ENCODE assay signal across 8 cellular contexts in genomic region chr1:207823880-207824566, GRCh38.
DNase-seq lines count a peak whose midpoint lies in the region; ATAC-seq and TF ChIP-seq lines count a peak whose summit lies in the region.

No MANE protein-coding gene starts in this region.

- peak overlapping the region; percentile 77 for H3K4me3 Mint-ChIP-seq in activated CD8-positive, alpha-beta T cell treated with anti-CD3 and anti-CD28 coated beads for 36 hours

- H3K27ac Mint-ChIP-seq in activated CD8-positive, alpha-beta T cell treated with anti-CD3 and anti-CD28 coated beads for 36 hours = peak overlapping the region; percentile 92

- peaks cover 85% of the 10 kb centered on the region for H3K4me1 Mint-ChIP-seq in activated CD8-positive, alpha-beta T cell treated with anti-CD3 and anti-CD28 coated beads for 36 hours (ENCODE audit: low read depth)

- H3K36me3 ChIP-seq in lung (ENCODE audit: control insufficient read depth in 2 of 2, insufficient read depth in 2 of 2, low read length in 2 of 2) = peaks cover 0 to 5% of the 10 kb centered on the region in 2 donors

- H3K9me3 ChIP-seq in lung (ENCODE audit: control insufficient read depth in 2 of 2, insufficient read depth in 1 of 2, low read length in 1 of 2) = no peaks in the 10 kb centered on the region

- H3K4me3 ChIP-seq in dorsolateral prefrontal cortex (peak overlapping the region; percentile 48 to 99 (median 89)), lung (peak overlapping the region; percentile 76)

- WGBS in lung, 2 donors = 1 to 3% methylated on average over 9 of the region's 9 CpGs

- no peaks in the 10 kb centered on the region for H3K27me3 Mint-ChIP-seq in activated CD8-positive, alpha-beta T cell treated with anti-CD3 and anti-CD28 coated beads for 36 hours

- TF ChIP-seq CTCF in activated CD8-positive, alpha-beta T cell treated with anti-CD3 and anti-CD28 coated beads for 36 hours (IDR thresholded peaks at IDR 0.05) = peak; percentile 59
- TF ChIP-seq CTCF in dorsolateral prefrontal cortex (IDR thresholded peaks at IDR 0.05 in 54 of 56, conservative IDR thresholded peaks at IDR 0.05 in 2 of 56; ENCODE audit: low read depth in 1 of 56, partially characterized antibody in 56 of 56) = peak; percentile 14 to 81 (median 59)
- TF ChIP-seq CTCF in lung (IDR thresholded peaks at IDR 0.05; ENCODE audit: control extremely low read depth, extremely low read depth) = peak; percentile 65

- no peaks in the 10 kb centered on the region for H3K9me3 Mint-ChIP-seq in activated CD8-positive, alpha-beta T cell treated with anti-CD3 and anti-CD28 coated beads for 36 hours

- in situ Hi-C loops in Caki2 (cut with HindIII; ENCODE audit: low pct_unique_long_range_greater_than_20kb, low sequenced_read_pairs) = no loop called here

- peaks cover 26% of the 10 kb centered on the region for H3K36me3 Mint-ChIP-seq in activated CD8-positive, alpha-beta T cell treated with anti-CD3 and anti-CD28 coated beads for 36 hours (ENCODE audit: low read depth)

- H3K4me1 ChIP-seq in lung (ENCODE audit: control insufficient read depth in 2 of 2, insufficient read depth in 2 of 2, low read length in 2 of 2) = peaks cover 22 to 36% of the 10 kb centered on the region in 2 donors

- no peaks in the 10 kb centered on the region for H3K27me3 ChIP-seq in dorsolateral prefrontal cortex
- no peaks in the 10 kb centered on the region for H3K27me3 ChIP-seq in lung (ENCODE audit: control insufficient read depth, insufficient read depth)

- H3K27ac ChIP-seq in dorsolateral prefrontal cortex (peak overlapping the region; percentile 95 to 100 (median 99)), lung (ENCODE audit: low read depth in 1 of 2, low read length in 1 of 2) (peak overlapping the region; percentile 93 to 99)

- CTCF ChIA-PET in activated CD8-positive, alpha-beta T cell treated with anti-CD3 and anti-CD28 coated beads for 36 hours (lab: Charles Lee) = interaction anchor here (0.6 to 6.3 kb wide), 10 partner anchors 9 to 61 kb away, joined by 3 to 63 read pairs (median 6); no protein-coding TSS in a partner anchor

- POLR2A ChIA-PET in activated CD8-positive, alpha-beta T cell treated with anti-CD3 and anti-CD28 coated beads for 36 hours (lab: Charles Lee) = interaction anchor here (0.5 to 2.4 kb wide), 13 partner anchors 8 to 1878 kb away, joined by 3 to 12 read pairs (median 5); partner anchors contain the start of gene CD46

- intact Hi-C loops in activated CD8-positive, alpha-beta T cell treated with anti-CD3 and anti-CD28 coated beads for 36 hours (cut with micrococcal nuclease) = no loop called here
- intact Hi-C loops in dorsolateral prefrontal cortex (cut with DNase I) = no loop called here

- peak; percentile 97 for DNase-seq in Caki2 (ENCODE audit: low read depth)
- DNase-seq in NAMALWA (ENCODE audit: low spot score) = peak; percentile 92
- peak; percentile 79 for DNase-seq in activated CD8-positive, alpha-beta T cell treated with anti-CD3 and anti-CD28 coated beads for 36 hours
- peak in 9 of 10 donors; percentile 77 to 85 (median 82) for DNase-seq in dorsolateral prefrontal cortex
- peak; percentile 85 for DNase-seq in lung (ENCODE audit: low spot score)
- peak; percentile 57 to 75 for DNase-seq in stimulated activated CD4-positive, alpha-beta T cell treated with anti-CD3 and anti-CD28 coated beads, Interleukin-4, amount 100 ng/mL, for 4 hours

- peak; percentile 14 for ATAC-seq in GM21576 (IDR thresholded peaks at IDR 0.05; ENCODE audit: unreplicated experiment)
- ATAC-seq in activated CD8-positive, alpha-beta T cell treated with anti-CD3 and anti-CD28 coated beads for 36 hours = peak; percentile 52
- ATAC-seq in lung (ENCODE audit: insufficient read depth, low FRiP score) = peak; percentile 23
- no peak for ATAC-seq in HG03108 (IDR thresholded peaks at IDR 0.05; ENCODE audit: unreplicated experiment)
